ENCODE assay signal across 17 cellular contexts in genomic region chr7:128075536-128076095, GRCh38. TPM values are rescaled to one million over a fixed set of nuclear protein-coding genes. Genes with fewer than 3 reads are reported as not detected.
DNase-seq lines count a peak whose midpoint lies in the region; ATAC-seq and TF ChIP-seq lines count a peak whose summit lies in the region.
"Had no signal": no experiment of that assay in that cellular context is flagged by ENCODE, and none has a peak within 500 bp of the region (broad histone marks: within the 10 kb centered on the region; RNA-seq: fewer than 3 reads in every experiment).

No MANE protein-coding gene starts in this region.

- H3K27ac Mint-ChIP-seq in endothelial cell (ENCODE audit: unreplicated experiment) = no peak overlapping the region
- peak overlapping the region; percentile 25 for H3K27ac Mint-ChIP-seq in stimulated activated naive B cell treated with anti-CD40 and anti-IgM and Interleukin-4, amounts not matched to agents 10 μg/mL and 1 μg/mL and 100 μg/mL, for 72 hours

- no peaks in the 10 kb centered on the region for H4K20me1 ChIP-seq in SK-N-SH (ENCODE audit: insufficient read depth)

- WGBS in SK-N-SH (ENCODE audit: low lambda C conversion rate) = 95% methylated on average over 6 of the region's 6 CpGs

- peaks cover 32% of the 10 kb centered on the region for H3K4me1 Mint-ChIP-seq in endothelial cell (ENCODE audit: unreplicated experiment)
- peaks cover 0 to 2% of the 10 kb centered on the region in 2 donors for H3K4me1 Mint-ChIP-seq in stimulated activated naive B cell treated with anti-CD40 and anti-IgM and Interleukin-4, amounts not matched to agents 10 μg/mL and 1 μg/mL and 100 μg/mL, for 72 hours

- no peaks in the 10 kb centered on the region for H3K79me2 ChIP-seq in SK-N-SH (ENCODE audit: insufficient read depth)

- peaks cover 11% of the 10 kb centered on the region for H3K36me3 Mint-ChIP-seq in endothelial cell (ENCODE audit: low read depth, unreplicated experiment)
- H3K36me3 Mint-ChIP-seq in stimulated activated naive B cell treated with anti-CD40 and anti-IgM and Interleukin-4, amounts not matched to agents 10 μg/mL and 1 μg/mL and 100 μg/mL, for 72 hours = peaks cover 32 to 44% of the 10 kb centered on the region in 2 donors

- H3K36me3 ChIP-seq in SK-N-SH (replicated peaks in 1 of 2; ENCODE audit: control insufficient read depth in 1 of 2, insufficient read depth in 2 of 2, low read length in 1 of 2) = peaks cover 5 to 68% of the 10 kb centered on the region in 2 experiments

- peak overlapping the region in 1 of 2 experiments; percentile 62; a peak in 1 of 4 replicates for H3K27ac ChIP-seq in SK-N-SH (ENCODE audit: low read depth in 2 of 2, low read length in 1 of 2)
- H3K27ac ChIP-seq: PC-9, SK-N-MC had no signal

- DNase-seq in SK-N-SH (peak; percentile 49), NCI-H69 (lab: John Stamatoyannopoulos, UW) (peak; percentile 73), endothelial cell (ENCODE audit: low spot score) (peak; percentile 21), HEK293T (ENCODE audit: extremely low spot score) (no peak), posterior vena cava (ENCODE audit: low spot score) (no peak)
- no peak for DNase-seq in stimulated activated naive B cell treated with anti-CD40 and anti-IgM and Interleukin-4, amounts not matched to agents 10 μg/mL and 1 μg/mL and 100 μg/mL, for 72 hours
- no peak for DNase-seq in activated T-cell treated with anti-CD3 and anti-CD28 coated beads, Interleukin-2, amount 50 U/mL, for 48 hours
- DNase-seq: AML-193; CD4-positive, alpha-beta memory T cell; Karpas-422; NCI-H1105 treated with DMSO at 0.1 percent for 48 hours; NCI-H1930; NCI-H345; NCI-H526 treated with DMSO at 0.1 percent for 48 hours; PC-9 had no signal

- H3K9me3 ChIP-seq in SK-N-SH = no peaks in the 10 kb centered on the region

- no peak overlapping the region for H2AFZ ChIP-seq in SK-N-SH (ENCODE audit: low read depth)
- H2AFZ ChIP-seq: PC-9 had no signal

- H3K4me3 Mint-ChIP-seq in endothelial cell (ENCODE audit: unreplicated experiment) = no peak overlapping the region
- no peak overlapping the region for H3K4me3 Mint-ChIP-seq in stimulated activated naive B cell treated with anti-CD40 and anti-IgM and Interleukin-4, amounts not matched to agents 10 μg/mL and 1 μg/mL and 100 μg/mL, for 72 hours
- H3K4me3 Mint-ChIP-seq: CD4-positive, alpha-beta memory T cell had no signal

- CTCF ChIA-PET in SK-N-SH (lab: Yijun Ruan, JAX) = interaction anchor here (0.7 to 5.6 kb wide), 11 partner anchors 9 to 133 kb away, joined by 3 to 33 read pairs (median 4); no protein-coding TSS in a partner anchor
- CTCF ChIA-PET in HEK293T (lab: Yijun Ruan, JAX) = no interaction called here

- no peaks in the 10 kb centered on the region for H3F3A ChIP-seq in SK-N-SH (replicated peaks; ENCODE audit: insufficient read depth)

- no peaks in the 10 kb centered on the region for H3K27me3 ChIP-seq in SK-N-SH (ENCODE audit: insufficient read depth)

- H3K27me3 Mint-ChIP-seq in endothelial cell (ENCODE audit: unreplicated experiment) = peaks cover 19% of the 10 kb centered on the region
- H3K27me3 Mint-ChIP-seq in stimulated activated naive B cell treated with anti-CD40 and anti-IgM and Interleukin-4, amounts not matched to agents 10 μg/mL and 1 μg/mL and 100 μg/mL, for 72 hours = no peaks in the 10 kb centered on the region
- H3K27me3 Mint-ChIP-seq: CD4-positive, alpha-beta memory T cell had no signal

- no peak overlapping the region for H3K4me3 ChIP-seq in SK-N-SH (ENCODE audit: low read depth in 2 of 2, low read length in 1 of 2)
- H3K4me3 ChIP-seq: PC-9, SK-N-MC had no signal

- no peak overlapping the region for H3K9ac ChIP-seq in SK-N-SH

- H3K9me2 ChIP-seq in SK-N-SH = no peaks in the 10 kb centered on the region

- TF ChIP-seq RAD21 in SK-N-SH (IDR thresholded peaks at IDR 0.05; ENCODE audit: low read length) = no peak

- intact Hi-C loops in posterior vena cava (cut with DNase I) = no loop called here

- H3K9me3 Mint-ChIP-seq in endothelial cell (ENCODE audit: unreplicated experiment) = no peaks in the 10 kb centered on the region
- no peaks in the 10 kb centered on the region for H3K9me3 Mint-ChIP-seq in stimulated activated naive B cell treated with anti-CD40 and anti-IgM and Interleukin-4, amounts not matched to agents 10 μg/mL and 1 μg/mL and 100 μg/mL, for 72 hours
- H3K9me3 Mint-ChIP-seq: CD4-positive, alpha-beta memory T cell had no signal

- POLR2A ChIA-PET in SK-N-SH (lab: Yijun Ruan, JAX) = interaction anchor here (2.2 kb wide), 1 partner anchor 10 kb away, joined by 11 read pairs; no protein-coding TSS in a partner anchor
- POLR2A ChIA-PET in HEK293T (lab: Yijun Ruan, JAX) = no interaction called here

- no peak for TF ChIP-seq CTCF in SK-N-SH (IDR thresholded peaks at IDR 0.05)
- no peak for TF ChIP-seq CTCF in endothelial cell (IDR thresholded peaks at IDR 0.05; ENCODE audit: unreplicated experiment)

- TF ChIP-seq EP300 in SK-N-SH (IDR thresholded peaks at IDR 0.05; ENCODE audit: borderline replicate concordance in 1 of 2, low read depth in 1 of 2, low read length in 1 of 2) = no peak

- no peak overlapping the region for H3K4me2 ChIP-seq in SK-N-SH
- H3K4me2 ChIP-seq: PC-9 had no signal

- peaks cover 0 to 52% of the 10 kb centered on the region in 2 experiments; a peak in 2 of 4 replicates for H3K4me1 ChIP-seq in SK-N-SH (ENCODE audit: control insufficient read depth in 1 of 2, insufficient read depth in 2 of 2, low read depth in 1 of 2, low read length in 1 of 2)

- no peak for ATAC-seq in SK-N-SH treated with all-trans-retinoic acid at 6 μM for 48 hours
- no peak for ATAC-seq in stimulated activated naive B cell treated with anti-CD40 and anti-IgM and Interleukin-4, amounts not matched to agents 10 μg/mL and 1 μg/mL and 100 μg/mL, for 72 hours (replicated peaks)

TF ChIP-seq in SK-N-SH, 30 proteins besides CTCF, POLR2A, EP300 and RAD21:
- TF ChIP-seq MAX (IDR thresholded peaks at IDR 0.05; ENCODE audit: low read depth) (no peak), YY1 (IDR thresholded peaks at IDR 0.05; ENCODE audit: low read depth) (no peak), SIN3A (IDR thresholded peaks at IDR 0.05; ENCODE audit: borderline replicate concordance, low read depth, low read length) (no peak), MEF2A (IDR thresholded peaks at IDR 0.05; ENCODE audit: borderline replicate concordance, low read depth) (no peak)
TF ChIP-seq in SK-N-SH: peak in this region for 0.

TF ChIP-seq in SK-N-SH treated with all-trans-retinoic acid at 6 μM for 48 hours, 23 proteins besides CTCF, POLR2A, EP300 and RAD21 (continues in another document):
- no peak for TF ChIP-seq POU6F1 (CRISPR knock-in tag; IDR thresholded peaks at IDR 0.05; ENCODE audit: borderline replicate concordance, low read depth)
- TF ChIP-seq ZNF8 (CRISPR knock-in tag; IDR thresholded peaks at IDR 0.05) = no peak
- TF ChIP-seq ZNF565 (CRISPR knock-in tag; conservative IDR thresholded peaks at IDR 0.05; ENCODE audit: low read depth) = no peak

TF ChIP-seq in HEK293T, 16 proteins besides CTCF, POLR2A, EP300 and RAD21:
- TF ChIP-seq PKNOX1 (IDR thresholded peaks at IDR 0.05) (no peak), CTBP1 (IDR thresholded peaks at IDR 0.05; ENCODE audit: borderline replicate concordance) (no peak)

RNA-seq across cellular contexts. Expression of gene LRRC4, which starts 44.4 kb away (rescaled TPM):
- 0.44 and 0.58 TPM in 2 replicates for polyA plus RNA-seq in SK-N-SH (2012; rRNA removed)
- 0.30 and 0.41 TPM in 2 replicates for polyA plus RNA-seq in SK-N-SH (2012; cell fraction: cytosol; rRNA removed)
- 0.46 and 0.74 TPM in 2 replicates for polyA plus RNA-seq in SK-N-SH (2012; cell fraction: nucleus; rRNA removed)
- total RNA-seq in endothelial cell (ENCODE audit: unreplicated experiment) (297 TPM), posterior vena cava (1 to 10 TPM; 3.4 to 7.3 TPM)
- total RNA-seq: CD4-positive, alpha-beta memory T cell had no signal
- polyA plus RNA-seq: CD4-positive, alpha-beta memory T cell had no signal

Comparison
In these comparisons a context has a peak if more than half of its experiments do, and no peak if none do; other contexts are left out.
1. DNase-seq: peak in SK-N-SH (single experiment), NCI-H69 (single experiment) and endothelial cell (single experiment); none in stimulated activated naive B cell treated with anti-CD40 and anti-IgM and Interleukin-4, amounts not matched to agents 10 μg/mL and 1 μg/mL and 100 μg/mL, for 72 hours (single experiment), activated T-cell treated with anti-CD3 and anti-CD28 coated beads, Interleukin-2, amount 50 U/mL, for 48 hours (0 of 2), HEK293T (single experiment) and posterior vena cava (single experiment).
2. RNA of gene LRRC4, which starts 44.4 kb away (total RNA-seq): 297 TPM in endothelial cell (single experiment); 3.4 to 7.3 TPM in posterior vena cava; every median in the first group is over 10 times any median in the second.